Comparison of ENCODE assay signal across 26 cellular contexts in genomic region chr6:43680583-43681120, GRCh38. TPM values are rescaled to one million over a fixed set of nuclear protein-coding genes. Genes with fewer than 3 reads are reported as not detected.
DNase-seq lines count a peak whose midpoint lies in the region; ATAC-seq and TF ChIP-seq lines count a peak whose summit lies in the region.
"Had no signal": no experiment of that assay in that cellular context is flagged by ENCODE, and none has a peak within 500 bp of the region (broad histone marks: within the 10 kb centered on the region; RNA-seq: fewer than 3 reads in every experiment).

No MANE protein-coding gene starts in this region.

- peaks cover 66% of the 10 kb centered on the region for H3K4me1 Mint-ChIP-seq in nephron progenitor cell
- peaks cover 50% of the 10 kb centered on the region for H3K4me1 Mint-ChIP-seq in type B pancreatic cell (ENCODE audit: unreplicated experiment)

- H3K4me3 Mint-ChIP-seq in nephron progenitor cell (no peak overlapping the region), type B pancreatic cell (no peak overlapping the region)
- H3K4me3 Mint-ChIP-seq: CD8-positive, alpha-beta T cell had no signal

- H3K4me3 ChIP-seq in heart left ventricle (no peak overlapping the region), hepatocyte (no peak overlapping the region)

- peak overlapping the region in 10 of 12 donors; percentile 8 to 79 (median 48) for H3K27ac ChIP-seq in heart left ventricle
- peak overlapping the region; percentile 58 for H3K27ac ChIP-seq in hepatocyte
- H3K27ac ChIP-seq: KMS-11 had no signal

- 55 to 70% (median 68%) methylated on average over 8 of the region's 8 CpGs for WGBS in heart left ventricle, 4 donors
- 76% methylated on average over 8 of the region's 8 CpGs for WGBS in hepatocyte (ENCODE audit: low lambda C conversion rate, missing lambda C conversion rate)

- H3K9me2 ChIP-seq in hepatocyte (replicated peaks; ENCODE audit: insufficient read depth) = no peaks in the 10 kb centered on the region

- no peaks in the 10 kb centered on the region for H3K27me3 ChIP-seq in heart left ventricle
- H3K27me3 ChIP-seq in hepatocyte = no peaks in the 10 kb centered on the region

- H3K27me3 Mint-ChIP-seq in nephron progenitor cell (ENCODE audit: low read depth, poor library complexity) (no peaks in the 10 kb centered on the region), type B pancreatic cell (no peaks in the 10 kb centered on the region)

- no peak for TF ChIP-seq POLR2A in heart left ventricle (IDR thresholded peaks at IDR 0.05)

- no peaks in the 10 kb centered on the region for H3K9me3 ChIP-seq in heart left ventricle
- no peaks in the 10 kb centered on the region for H3K9me3 ChIP-seq in hepatocyte (ENCODE audit: low read depth)

- ATAC-seq in heart left ventricle = peak in 1 of 4 donors; percentile 47
- no peak for ATAC-seq in Right ventricle myocardium superior (ENCODE audit: poor library complexity)
- ATAC-seq in GM21360 (IDR thresholded peaks at IDR 0.05; ENCODE audit: unreplicated experiment) = no peak
- no peak for ATAC-seq in HG02571 (IDR thresholded peaks at IDR 0.05; ENCODE audit: unreplicated experiment)
- ATAC-seq: CD8-positive, alpha-beta T cell; Panc1 had no signal

- TF ChIP-seq CTCF in heart left ventricle (IDR thresholded peaks at IDR 0.05) = no peak
- no peak for TF ChIP-seq CTCF in hepatocyte (IDR thresholded peaks at IDR 0.05; ENCODE audit: poor library complexity)
- no peak for TF ChIP-seq CTCF in nephron progenitor cell (IDR thresholded peaks at IDR 0.05)
- TF ChIP-seq CTCF in type B pancreatic cell (conservative IDR thresholded peaks at IDR 0.05) = no peak

- peaks cover 59% of the 10 kb centered on the region for H3K79me2 ChIP-seq in hepatocyte

- H2AFZ ChIP-seq in hepatocyte = no peak overlapping the region

- intact Hi-C loops in heart left ventricle (cut with DNase I) = loop anchor here in 1 of 10 donors (5.0 kb wide), 1 partner anchor 37 kb away; no protein-coding TSS in a partner anchor
- intact Hi-C loops in Right ventricle myocardium superior (cut with DNase I) = no loop called here

- H3K36me3 ChIP-seq in heart left ventricle (peaks cover 3 to 74% (median 58%) of the 10 kb centered on the region in 9 donors), hepatocyte (replicated peaks; ENCODE audit: insufficient read depth, low read depth) (no peaks in the 10 kb centered on the region)

- no peak for DNase-seq in heart left ventricle
- DNase-seq in Right ventricle myocardium superior = no peak
- no peak for DNase-seq in hepatocyte (ENCODE audit: low spot score)
- no peak for DNase-seq in nephron progenitor cell
- DNase-seq in type B pancreatic cell (ENCODE audit: extremely low spot score, unreplicated experiment) = no peak
- DNase-seq in GDM1 (lab: John Stamatoyannopoulos, UW) = no peak
- DNase-seq: AML-193; C1 segment of cervical spinal cord; Calu3; CD8-positive, alpha-beta T cell; DMS153; IMR-90; NCI-H1092 treated with DMSO at 0.1 percent for 48 hours; NCI-H146; NCI-H2029; NCI-H2171; NCI-H345; NCI-H524; NCI-H774; NK-92 treated with Interleukin-12 subunit alpha and Interleukin-12 subunit beta, amount 100 ng/mL, for 24 hours had no signal

- H3K9me3 Mint-ChIP-seq in nephron progenitor cell (no peaks in the 10 kb centered on the region), type B pancreatic cell (no peaks in the 10 kb centered on the region)
- H3K9me3 Mint-ChIP-seq: CD8-positive, alpha-beta T cell had no signal

- peaks cover 32% of the 10 kb centered on the region for H3K36me3 Mint-ChIP-seq in nephron progenitor cell (ENCODE audit: low read depth)
- H3K36me3 Mint-ChIP-seq in type B pancreatic cell = peaks cover 23% of the 10 kb centered on the region

- peaks cover 14% of the 10 kb centered on the region for H4K20me1 ChIP-seq in hepatocyte (ENCODE audit: insufficient read depth, poor library complexity, severe bottlenecking)

- H3K27ac Mint-ChIP-seq in nephron progenitor cell (peak overlapping the region; percentile 82), type B pancreatic cell (peak overlapping the region; percentile 5)
- H3K27ac Mint-ChIP-seq: CD8-positive, alpha-beta T cell had no signal

- H3K4me1 ChIP-seq in heart left ventricle (peaks cover 0 to 72% (median 26%) of the 10 kb centered on the region in 12 donors), hepatocyte (ENCODE audit: insufficient read depth) (peaks cover 25% of the 10 kb centered on the region)

- peak overlapping the region; percentile 24 for H3K4me2 ChIP-seq in hepatocyte
- H3K4me2 ChIP-seq: KMS-11 had no signal

RNA-seq across cellular contexts. Expression of gene MRPS18A, which starts 6.9 kb away (rescaled TPM):
- total RNA-seq in heart left ventricle = 10 to 100 TPM; 37.4 to 66.1 (median 39.1) TPM
- 100 to 1,000 TPM in 1 of 2 donors, 10 to 100 TPM in 1; 55.3 to 105 TPM for polyA plus RNA-seq in heart left ventricle
- total RNA-seq in Right ventricle myocardium superior = 39.5 TPM
- total RNA-seq in hepatocyte = 46.1 and 53.1 TPM in 2 replicates
- 68.8 and 71.1 TPM in 2 replicates for polyA plus RNA-seq in hepatocyte
- 43.7 and 49.1 TPM in 2 replicates for total RNA-seq in type B pancreatic cell (ENCODE audit: low replicate concordance)

RNA-seq across cellular contexts. Expression of gene RSPH9, which starts 35.8 kb away (rescaled TPM):
- under 1 TPM in 6 of 9 donors, not detected in 3; 0.09 to 0.18 (median 0.14) TPM for total RNA-seq in heart left ventricle
- under 1 TPM; 0.29 to 0.50 TPM for polyA plus RNA-seq in heart left ventricle
- 0.16 TPM for total RNA-seq in Right ventricle myocardium superior
- total RNA-seq in hepatocyte = 0.08 and 0.73 TPM in 2 replicates
- 1.8 and 2.8 TPM in 2 replicates for polyA plus RNA-seq in hepatocyte
- total RNA-seq in type B pancreatic cell (ENCODE audit: low replicate concordance) = 0.14 and 0.53 TPM in 2 replicates
- total RNA-seq: A172; CD8-positive, alpha-beta T cell; H4 had no signal

RNA-seq across cellular contexts. Expression of gene MAD2L1BP, which starts 45.0 kb away (rescaled TPM):
- 10 to 100 TPM; 24.5 to 33.7 (median 26.6) TPM for total RNA-seq in heart left ventricle
- polyA plus RNA-seq in heart left ventricle = 10 to 100 TPM; 19.8 to 38.6 TPM
- 26.1 TPM for total RNA-seq in Right ventricle myocardium superior
- 36.3 and 47.6 TPM in 2 replicates for total RNA-seq in hepatocyte
- 32.1 and 43.8 TPM in 2 replicates for polyA plus RNA-seq in hepatocyte
- 33.3 and 40.0 TPM in 2 replicates for total RNA-seq in type B pancreatic cell (ENCODE audit: low replicate concordance)

RNA-seq across cellular contexts. Expression of gene GTPBP2, which starts 51.6 kb away (rescaled TPM):
- total RNA-seq in heart left ventricle (10 to 100 TPM; 16.6 to 37.1 (median 26.1) TPM), Right ventricle myocardium superior (25.1 TPM), hepatocyte (42.9 and 59.5 TPM in 2 replicates), type B pancreatic cell (ENCODE audit: low replicate concordance) (48.6 and 77.6 TPM in 2 replicates)
- polyA plus RNA-seq in heart left ventricle (10 to 100 TPM; 24.1 to 37.0 TPM), hepatocyte (21.9 and 28.7 TPM in 2 replicates)
